Comparison of ENCODE assay signal across 8 cellular contexts in genomic region chr21:37087188-37087587, GRCh38. TPM values are rescaled to one million over a fixed set of nuclear protein-coding genes. Genes with fewer than 3 reads are reported as not detected.
A peak's percentile ranks its signal among the peaks of the same experiment; 100 is the strongest.
DNase-seq lines count a peak whose midpoint lies in the region; ATAC-seq and TF ChIP-seq lines count a peak whose summit lies in the region.

No MANE protein-coding gene starts in this region.

- H3K4me1 Mint-ChIP-seq in Calu3 (ENCODE audit: low read depth, unreplicated experiment): peaks cover 17% of the 10 kb centered on the region

- intact Hi-C loops in Calu3 (cut with micrococcal nuclease; ENCODE audit: unreplicated experiment) (loop anchor here (1.0 kb wide), 1 partner anchor 13 kb away; no protein-coding TSS in a partner anchor), body of pancreas (cut with DNase I) (no loop called here)

- no peaks in the 10 kb centered on the region for H3K9me3 Mint-ChIP-seq in Calu3 (ENCODE audit: low read depth, unreplicated experiment)

- peaks cover 12% of the 10 kb centered on the region for H3K79me1 ChIP-seq in mesendoderm (ENCODE audit: low read length)

- peak; percentile 10 for DNase-seq in Calu3
- DNase-seq in body of pancreas: peak in 2 of 4 donors; percentile 16 to 24
- DNase-seq in mesendoderm: peak; percentile 8
- DNase-seq in NCI-H748 treated with DMSO at 0.1 percent for 48 hours (lab: John Stamatoyannopoulos, UW): no peak

- no peak overlapping the region for H3K23ac ChIP-seq in mesendoderm (ENCODE audit: low read length)

- H2AK5ac ChIP-seq in mesendoderm (ENCODE audit: low read length): no peak overlapping the region

- H3K9me2 ChIP-seq in Loucy (replicated peaks; ENCODE audit: low read depth, low read length): no peaks in the 10 kb centered on the region

- H2AFZ ChIP-seq in Loucy (ENCODE audit: low read length): no peak overlapping the region

- peaks cover 57% of the 10 kb centered on the region for H4K20me1 ChIP-seq in Loucy (ENCODE audit: insufficient read depth, low read length, poor library complexity, severe bottlenecking)

- H2BK15ac ChIP-seq in mesendoderm (replicated peaks; ENCODE audit: low read depth): no peak overlapping the region

- H3K79me2 ChIP-seq in Loucy (ENCODE audit: insufficient read depth, low read length): peaks cover 86% of the 10 kb centered on the region
- H3K79me2 ChIP-seq in mesendoderm (ENCODE audit: control insufficient read depth, insufficient read depth, low read length): no peaks in the 10 kb centered on the region

- WGBS in body of pancreas, 2 donors: 41 to 45% methylated on average over 5 of the region's 5 CpGs
- WGBS in mesendoderm (ENCODE audit: extremely low coverage, insufficient coverage, low lambda C conversion rate): 100% methylated on average over 2 of the region's 5 CpGs

- H3K4me3 Mint-ChIP-seq in Calu3 (ENCODE audit: low read depth, unreplicated experiment): no peak overlapping the region

- H3K27me3 ChIP-seq in Loucy (ENCODE audit: insufficient read depth, low read length, poor library complexity, severe bottlenecking): no peaks in the 10 kb centered on the region
- no peaks in the 10 kb centered on the region for H3K27me3 ChIP-seq in body of pancreas
- no peaks in the 10 kb centered on the region for H3K27me3 ChIP-seq in mesendoderm (ENCODE audit: insufficient read depth, low read length, poor library complexity)

- H3K9ac ChIP-seq in Loucy (ENCODE audit: low read depth, low read length, poor library complexity, severe bottlenecking): no peak overlapping the region
- H3K9ac ChIP-seq in mesendoderm (ENCODE audit: low read length): no peak overlapping the region

- no peak overlapping the region for H2BK120ac ChIP-seq in mesendoderm (ENCODE audit: low read depth, low read length)

- no peak for TF ChIP-seq POLR2A in body of pancreas (IDR thresholded peaks at IDR 0.05)

- no peak overlapping the region for H3K4me2 ChIP-seq in Loucy (ENCODE audit: low read depth, low read length, poor library complexity, severe bottlenecking)
- H3K4me2 ChIP-seq in mesendoderm (ENCODE audit: low read length): no peak overlapping the region

- H3K36me3 ChIP-seq in Loucy (ENCODE audit: insufficient read depth, low read length): peaks cover 34% of the 10 kb centered on the region; the same call in 1 of the 2 replicates
- H3K36me3 ChIP-seq in body of pancreas (replicated peaks in 1 of 2; ENCODE audit: insufficient read depth in 1 of 2, low read depth in 2 of 2): no peaks in the 10 kb centered on the region
- no peaks in the 10 kb centered on the region for H3K36me3 ChIP-seq in mesendoderm (ENCODE audit: control insufficient read depth, insufficient read depth, low read length)

- H4K8ac ChIP-seq in mesendoderm (ENCODE audit: low read depth, low read length): no peak overlapping the region

- H3K4me3 ChIP-seq in Loucy (ENCODE audit: low read length, poor library complexity, severe bottlenecking) (no peak overlapping the region), body of pancreas (no peak overlapping the region), mesendoderm (ENCODE audit: low read length) (no peak overlapping the region)

- peaks cover 12% of the 10 kb centered on the region for H3K4me1 ChIP-seq in Loucy (ENCODE audit: insufficient read depth, low read length, poor library complexity, severe bottlenecking)
- H3K4me1 ChIP-seq in body of pancreas: peaks cover 11% of the 10 kb centered on the region
- no peaks in the 10 kb centered on the region for H3K4me1 ChIP-seq in mesendoderm (ENCODE audit: control insufficient read depth, low read depth, low read length)

- ATAC-seq in body of pancreas (peak; percentile 40), HG03432 (IDR thresholded peaks at IDR 0.05; ENCODE audit: unreplicated experiment) (no peak), GM18873 (IDR thresholded peaks at IDR 0.05; ENCODE audit: low FRiP score, unreplicated experiment) (no peak), GM21717 (IDR thresholded peaks at IDR 0.05; ENCODE audit: unreplicated experiment) (no peak)

- peaks cover 5% of the 10 kb centered on the region for H3K36me3 Mint-ChIP-seq in Calu3 (ENCODE audit: insufficient read depth, unreplicated experiment)

- H2BK5ac ChIP-seq in mesendoderm (ENCODE audit: low read length): no peak overlapping the region

- H3F3A ChIP-seq in Loucy (ENCODE audit: low read depth): no peaks in the 10 kb centered on the region; the same call in 1 of the 2 replicates

- CTCF ChIA-PET in Calu3 (lab: Charles Lee): interaction anchor here (1.3 kb wide), 1 partner anchor 110 kb away, joined by 7 read pairs; no protein-coding TSS in a partner anchor

- no peaks in the 10 kb centered on the region for H3K9me3 ChIP-seq in Loucy (ENCODE audit: insufficient read depth, low read depth, low read length)
- peaks cover 0 to 3% (median 0%) of the 10 kb centered on the region in 3 donors for H3K9me3 ChIP-seq in body of pancreas

- no peak overlapping the region for H3K18ac ChIP-seq in mesendoderm (ENCODE audit: low read length)

- H4K5ac ChIP-seq in mesendoderm (ENCODE audit: low read length): no peak overlapping the region

- H3K56ac ChIP-seq in mesendoderm (ENCODE audit: low read length): no peak overlapping the region

- BruUV-seq in Calu3 (replicated peaks; lab: Mats Ljungman, UMichigan): no TSS peak

- H3K27ac Mint-ChIP-seq in Calu3 (ENCODE audit: unreplicated experiment): no peak overlapping the region

- H3K27ac ChIP-seq in body of pancreas (no peak overlapping the region), mesendoderm (ENCODE audit: low read depth, low read length) (no peak overlapping the region)

- H3K27me3 Mint-ChIP-seq in Calu3 (ENCODE audit: unreplicated experiment): no peaks in the 10 kb centered on the region

- TF ChIP-seq CTCF in Calu3 (IDR thresholded peaks at IDR 0.05; ENCODE audit: unreplicated experiment) (no peak), Loucy (conservative IDR thresholded peaks at IDR 0.05; ENCODE audit: low read length) (peak; percentile 74), body of pancreas (IDR thresholded peaks at IDR 0.05) (peak in 5 of 7 experiments; percentile 16 to 52 (median 46))

- H3K4ac ChIP-seq in mesendoderm (ENCODE audit: low read depth, low read length): no peak overlapping the region

RNA-seq across cellular contexts. Expression of gene TTC3, which starts 14.1 kb away (rescaled TPM):
- 66.2 and 68.0 TPM in 2 replicates for total RNA-seq in Calu3 (2022)
- total RNA-seq in body of pancreas: 100 to 1,000 TPM in 1 of 2 donors, 10 to 100 TPM in 1; 99.9 to 246 TPM
- polyA plus RNA-seq in mesendoderm (2013, experiment 1 of 2): 19.4 TPM
- polyA plus RNA-seq in mesendoderm (2013, experiment 2 of 2): 20.7 TPM

RNA-seq across cellular contexts. Expression of gene PIGP, which starts 14.3 kb away (rescaled TPM):
- total RNA-seq in Calu3 (2022): 18.7 and 20.4 TPM in 2 replicates
- total RNA-seq in body of pancreas: 1 to 10 TPM; 4.3 to 7.5 TPM
- polyA plus RNA-seq in mesendoderm (2013, experiment 1 of 2): 15.5 TPM
- polyA plus RNA-seq in mesendoderm (2013, experiment 2 of 2): 15.2 TPM
